In the genomic region with DNA sequence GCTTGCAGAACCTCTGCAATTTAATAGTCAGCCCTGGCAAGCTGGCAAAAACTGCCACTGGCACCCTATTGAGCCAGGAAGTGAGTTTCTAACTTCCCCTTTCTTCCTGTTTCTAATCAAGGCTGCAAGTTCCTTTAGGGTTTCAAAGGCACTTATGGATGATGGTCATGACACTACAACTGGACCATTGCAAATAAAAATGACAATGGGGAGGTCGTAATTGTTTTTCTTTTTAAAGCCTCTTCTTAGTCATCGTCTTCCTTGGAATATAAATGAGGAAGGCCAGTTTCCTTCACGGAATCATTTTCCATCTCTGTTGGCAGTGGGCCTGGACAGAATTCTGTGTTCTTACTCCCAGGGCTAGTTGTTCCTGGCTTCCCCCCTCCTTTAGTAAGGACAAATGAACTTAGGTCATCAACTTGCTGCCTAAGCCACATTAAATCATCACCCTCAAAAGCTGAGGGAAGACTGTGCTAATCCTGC, we compare ENCODE assay signal across 11 cellular contexts. TPM values are rescaled to one million over a fixed set of nuclear protein-coding genes. Genes with fewer than 3 reads are reported as not detected.
A peak's percentile ranks its signal among the peaks of the same experiment; 100 is the strongest.
DNase-seq lines count a peak whose midpoint lies in the region; ATAC-seq lines count a peak whose summit lies in the region.
"Had no signal": no experiment of that assay in that cellular context is flagged by ENCODE, and none has a peak within 500 bp of the region (broad histone marks: within the 10 kb centered on the region; RNA-seq: fewer than 3 reads in every experiment).

No MANE protein-coding gene starts in this region.

- H2AK5ac ChIP-seq in mesenchymal stem cell (ENCODE audit: low read length, severe bottlenecking), result no peak overlapping the region

- no peak overlapping the region for H2BK15ac ChIP-seq in mesenchymal stem cell (ENCODE audit: low read depth, poor library complexity, severe bottlenecking)

- 21% methylated on average over 3 of the region's 3 CpGs for WGBS in mesenchymal stem cell

- ATAC-seq in Right ventricle myocardium inferior, result peak; percentile 11
- ATAC-seq in stimulated activated naive B cell treated with anti-CD40 and anti-IgM and Interleukin-4, amounts not matched to agents 10 μg/mL and 1 μg/mL and 100 μg/mL, for 72 hours (replicated peaks), result no peak

- H3K9me3 ChIP-seq in mesenchymal stem cell (ENCODE audit: control insufficient read depth, low read length) (no peaks in the 10 kb centered on the region), HAP-1 (no peaks in the 10 kb centered on the region)

- no peak overlapping the region for H3K14ac ChIP-seq in mesenchymal stem cell (ENCODE audit: low read length in 2 of 2)

- H3K4ac ChIP-seq in mesenchymal stem cell (ENCODE audit: low read depth in 1 of 2, low read length in 2 of 2), result no peak overlapping the region

- intact Hi-C loops in Right ventricle myocardium inferior (cut with DNase I), result no loop called here
- intact Hi-C loops in cardiac septum (cut with DNase I), result no loop called here

- no peak overlapping the region for H2BK120ac ChIP-seq in mesenchymal stem cell (ENCODE audit: low read depth, low read length)

- H3K9me3 Mint-ChIP-seq in stimulated activated naive B cell treated with anti-CD40 and anti-IgM and Interleukin-4, amounts not matched to agents 10 μg/mL and 1 μg/mL and 100 μg/mL, for 72 hours, result no peaks in the 10 kb centered on the region

- no peak overlapping the region for H2BK5ac ChIP-seq in mesenchymal stem cell (ENCODE audit: low read depth, low read length, poor library complexity, severe bottlenecking)

- H4K8ac ChIP-seq in mesenchymal stem cell (ENCODE audit: low read length), result no peak overlapping the region

- H3K79me1 ChIP-seq in mesenchymal stem cell (replicated peaks; ENCODE audit: low read length, poor library complexity, severe bottlenecking), result peaks cover 46% of the 10 kb centered on the region

- no peak overlapping the region for H2AFZ ChIP-seq in mesenchymal stem cell (ENCODE audit: low read depth, low read length)

- H3K27ac ChIP-seq in mesenchymal stem cell (ENCODE audit: low read length, poor library complexity, severe bottlenecking), result no peak overlapping the region

- no peak overlapping the region for H3K23ac ChIP-seq in mesenchymal stem cell (ENCODE audit: low read length in 2 of 2)

- in situ Hi-C loops in HAP-1 (cut with MboI; ENCODE audit: low sequenced_read_pairs), result no loop called here

- no peak overlapping the region for H3K27ac Mint-ChIP-seq in stimulated activated naive B cell treated with anti-CD40 and anti-IgM and Interleukin-4, amounts not matched to agents 10 μg/mL and 1 μg/mL and 100 μg/mL, for 72 hours

- no peak overlapping the region for H3K4me3 Mint-ChIP-seq in stimulated activated naive B cell treated with anti-CD40 and anti-IgM and Interleukin-4, amounts not matched to agents 10 μg/mL and 1 μg/mL and 100 μg/mL, for 72 hours

- H4K91ac ChIP-seq in mesenchymal stem cell (ENCODE audit: low read length), result no peak overlapping the region

- H3K36me3 ChIP-seq in mesenchymal stem cell (ENCODE audit: control insufficient read depth in 1 of 2, insufficient read depth in 2 of 2, low read depth in 1 of 2, low read length in 2 of 2), result no peaks in the 10 kb centered on the region
- H3K36me3 ChIP-seq in HAP-1 (replicated peaks), result no peaks in the 10 kb centered on the region

- peaks cover 0 to 5% of the 10 kb centered on the region in 2 donors for H3K27me3 Mint-ChIP-seq in stimulated activated naive B cell treated with anti-CD40 and anti-IgM and Interleukin-4, amounts not matched to agents 10 μg/mL and 1 μg/mL and 100 μg/mL, for 72 hours

- H3K4me3 ChIP-seq in mesenchymal stem cell (ENCODE audit: insufficient read depth in 1 of 2, low read depth in 1 of 2, low read length in 2 of 2), result no peak overlapping the region
- no peak overlapping the region for H3K4me3 ChIP-seq in HAP-1

- peak overlapping the region in 1 of 2 experiments; percentile 72 for H2BK12ac ChIP-seq in mesenchymal stem cell (ENCODE audit: low read length in 2 of 2)

- no peak overlapping the region for H3K4me2 ChIP-seq in mesenchymal stem cell (ENCODE audit: low read length, poor library complexity, severe bottlenecking)

- peaks cover 0 to 4% of the 10 kb centered on the region in 2 experiments for H3K27me3 ChIP-seq in mesenchymal stem cell (ENCODE audit: control insufficient read depth in 1 of 2, insufficient read depth in 1 of 2, low read length in 2 of 2)
- H3K27me3 ChIP-seq in HAP-1 (ENCODE audit: low read depth), result peaks cover 5% of the 10 kb centered on the region; the same call in 1 of the 2 replicates

- peaks cover 3 to 11% of the 10 kb centered on the region in 2 donors for H3K4me1 Mint-ChIP-seq in stimulated activated naive B cell treated with anti-CD40 and anti-IgM and Interleukin-4, amounts not matched to agents 10 μg/mL and 1 μg/mL and 100 μg/mL, for 72 hours

- peak overlapping the region; percentile 62 for H3K9ac ChIP-seq in mesenchymal stem cell (ENCODE audit: low read length)

- peak overlapping the region; percentile 63 to 65 for H3K18ac ChIP-seq in mesenchymal stem cell (ENCODE audit: low read depth in 1 of 2, low read length in 2 of 2)

- peaks cover 7% of the 10 kb centered on the region for H3K4me1 ChIP-seq in mesenchymal stem cell (ENCODE audit: control insufficient read depth, insufficient read depth, low read depth, low read length)
- no peaks in the 10 kb centered on the region for H3K4me1 ChIP-seq in HAP-1

- peaks cover 1 to 3% of the 10 kb centered on the region in 2 donors for H3K36me3 Mint-ChIP-seq in stimulated activated naive B cell treated with anti-CD40 and anti-IgM and Interleukin-4, amounts not matched to agents 10 μg/mL and 1 μg/mL and 100 μg/mL, for 72 hours

- DNase-seq in Right ventricle myocardium inferior (ENCODE audit: missing footprints) (no peak), cardiac septum (ENCODE audit: low spot score) (no peak), astrocyte of the hippocampus (ENCODE audit: low read depth, low spot score) (peak; percentile 76), mesenchymal stem cell (peak; percentile 80), HAP-1 (ENCODE audit: low spot score in 2 of 2) (no peak), KG1 (lab: John Stamatoyannopoulos, UW) (no peak), NCI-H2171 (lab: John Stamatoyannopoulos, UW) (no peak)
- DNase-seq in stimulated activated naive B cell treated with anti-CD40 and anti-IgM and Interleukin-4, amounts not matched to agents 10 μg/mL and 1 μg/mL and 100 μg/mL, for 72 hours, result no peak
- DNase-seq: ACHN; NCI-H524; stimulated activated CD4-positive, alpha-beta T cell treated with anti-CD3 and anti-CD28 coated beads, Interleukin-4, amount 100 ng/mL, for 4 hours had no signal

RNA-seq across cellular contexts. Expression of gene SH3RF3, which starts 35.8 kb away (rescaled TPM):
- total RNA-seq in Right ventricle myocardium inferior (8.0 TPM), cardiac septum (11.2 TPM)
- 23.7 TPM for polyA plus RNA-seq in mesenchymal stem cell (2013, experiment 1 of 2)
- polyA plus RNA-seq in mesenchymal stem cell (2013, experiment 2 of 2), result 23.0 TPM

Comparison
In these comparisons a context has a peak if more than half of its experiments do, and no peak if none do; other contexts are left out.
1. DNase-seq: peak in astrocyte of the hippocampus (single experiment) and mesenchymal stem cell (single experiment); none in Right ventricle myocardium inferior (single experiment), cardiac septum (single experiment), stimulated activated naive B cell treated with anti-CD40 and anti-IgM and Interleukin-4, amounts not matched to agents 10 μg/mL and 1 μg/mL and 100 μg/mL, for 72 hours (single experiment), HAP-1 (0 of 2), KG1 (single experiment) and NCI-H2171 (single experiment).